In the genomic region with DNA sequence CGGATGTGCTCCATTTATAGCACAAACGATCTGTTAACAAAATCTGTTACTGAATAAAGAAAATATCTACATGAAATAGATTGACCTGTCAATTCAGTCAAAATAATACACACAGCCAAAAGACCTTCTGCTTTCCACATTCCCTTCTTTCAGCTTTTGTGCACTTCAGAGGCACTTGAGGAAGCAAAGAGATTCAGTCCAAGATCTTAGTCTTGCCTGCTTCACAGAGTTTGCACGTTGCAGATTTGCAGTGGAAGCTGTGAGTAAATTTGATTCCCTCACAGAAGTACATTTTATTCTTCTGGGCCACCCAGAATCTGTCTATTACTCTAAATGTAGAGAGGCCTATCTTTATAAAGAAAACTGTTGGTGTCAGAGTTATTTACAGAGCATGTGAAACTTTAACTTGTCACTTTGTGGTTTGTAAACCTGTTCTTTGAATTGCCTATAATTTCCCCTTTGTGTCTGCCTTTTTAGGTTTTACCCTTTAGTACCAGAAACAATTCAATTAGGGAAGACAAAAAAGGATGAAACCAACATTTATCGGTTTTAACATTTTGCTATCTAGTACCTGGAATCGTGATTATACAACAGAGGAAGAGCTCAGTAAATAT, we compare ENCODE assay signal across 9 cellular contexts. TPM values are rescaled to one million over a fixed set of nuclear protein-coding genes. Genes with fewer than 3 reads are reported as not detected.
DNase-seq lines count a peak whose midpoint lies in the region; ATAC-seq and TF ChIP-seq lines count a peak whose summit lies in the region.
"Had no signal": no experiment of that assay in that cellular context is flagged by ENCODE, and none has a peak within 500 bp of the region (broad histone marks: within the 10 kb centered on the region; RNA-seq: fewer than 3 reads in every experiment).

No MANE protein-coding gene starts in this region.

- no TSS peak for BruUV-seq in IMR-90 (replicated peaks; lab: Mats Ljungman, UMichigan)

- H3K18ac ChIP-seq in IMR-90 (ENCODE audit: low read depth, low read length) = no peak overlapping the region

- ATAC-seq in GM18861 (IDR thresholded peaks at IDR 0.05; ENCODE audit: unreplicated experiment) (peak; percentile 84), GM21723 (IDR thresholded peaks at IDR 0.05; ENCODE audit: unreplicated experiment) (peak; percentile 92), IMR-90 (ENCODE audit: low read depth) (no peak)

- no peaks in the 10 kb centered on the region for H3K9me1 ChIP-seq in IMR-90 (ENCODE audit: insufficient read depth, low read length)

- no peak overlapping the region for H3K23ac ChIP-seq in IMR-90 (ENCODE audit: low read depth, low read length)

- no peak overlapping the region for H3K4ac ChIP-seq in IMR-90 (ENCODE audit: low read depth, low read length)

- peak overlapping the region in 1 of 2 experiments; percentile 39; a peak in 2 of 4 replicates for H4K8ac ChIP-seq in IMR-90 (ENCODE audit: low read depth in 2 of 2, low read length in 2 of 2)

- H2AFZ ChIP-seq in IMR-90 (replicated peaks; ENCODE audit: low read length, poor library complexity) = no peak overlapping the region

- H2AK5ac ChIP-seq in IMR-90 (ENCODE audit: low read depth, low read length) = peak overlapping the region; percentile 58

- H4K91ac ChIP-seq in IMR-90 (ENCODE audit: insufficient read depth, low read depth, low read length) = no peak overlapping the region

- dilution Hi-C loops in IMR-90 (cut with HindIII; ENCODE audit: low sequenced_read_pairs, unreplicated experiment) = no loop called here

- H3K4me3 Mint-ChIP-seq in mesothelial cell of epicardium = no peak overlapping the region
- H3K4me3 Mint-ChIP-seq: T-cell had no signal

- H3K36me3 ChIP-seq in IMR-90 (ENCODE audit: control insufficient read depth, insufficient read depth, low read length) = no peaks in the 10 kb centered on the region

- H2BK15ac ChIP-seq in IMR-90 (ENCODE audit: low read depth, low read length) = peak overlapping the region; percentile 78; the same call in 1 of the 3 replicates

- H3K4me1 ChIP-seq in IMR-90 (ENCODE audit: control insufficient read depth, insufficient read depth, low read length) = peaks cover 14% of the 10 kb centered on the region

- H3K36me3 Mint-ChIP-seq in mesothelial cell of epicardium = no peaks in the 10 kb centered on the region
- H3K36me3 Mint-ChIP-seq: T-cell had no signal

- H3K27me3 ChIP-seq in IMR-90 (ENCODE audit: control insufficient read depth, insufficient read depth, low read length) = no peaks in the 10 kb centered on the region

- TF ChIP-seq POLR2A in IMR-90 (IDR thresholded peaks at IDR 0.05; ENCODE audit: low read depth, low read length) = no peak

- TF ChIP-seq CTCF in IMR-90 (conservative IDR thresholded peaks at IDR 0.05; ENCODE audit: low read depth, low read length) (no peak), mesothelial cell of epicardium (IDR thresholded peaks at IDR 0.05; ENCODE audit: unreplicated experiment) (no peak)

- no peaks in the 10 kb centered on the region for H3K9me3 Mint-ChIP-seq in mesothelial cell of epicardium
- H3K9me3 Mint-ChIP-seq: T-cell had no signal

- no peaks in the 10 kb centered on the region for H4K20me1 ChIP-seq in IMR-90 (ENCODE audit: insufficient read depth, low read length)

- H4K5ac ChIP-seq in IMR-90 (ENCODE audit: low read depth, low read length) = no peak overlapping the region; the same call in 1 of the 2 replicates

- no peak overlapping the region for H3K4me2 ChIP-seq in IMR-90 (ENCODE audit: low read depth, low read length)

- no peak overlapping the region for H2BK20ac ChIP-seq in IMR-90 (ENCODE audit: low read depth, low read length)

- peak overlapping the region; percentile 13 for H3K27ac Mint-ChIP-seq in mesothelial cell of epicardium

- in situ Hi-C loops in IMR-90 (cut with MboI; ENCODE audit: low sequenced_read_pairs) = no loop called here

- DNase-seq in IMR-90 (no peak), mesothelial cell of epicardium (ENCODE audit: low spot score in 2 of 2, unreplicated experiment in 2 of 2) (no peak), AG08396 (ENCODE audit: low spot score) (no peak), head of caudate nucleus (no peak), H4 (ENCODE audit: low spot score) (no peak)
- DNase-seq in NK-92 treated with Interleukin-12 subunit alpha and Interleukin-12 subunit beta, amount 100 ng/mL, for 24 hours (lab: John Stamatoyannopoulos, UW) = no peak
- DNase-seq: T-cell had no signal

- no peaks in the 10 kb centered on the region for H3K9me3 ChIP-seq in IMR-90 (ENCODE audit: control insufficient read depth, insufficient read depth, low read length)

- H2AK9ac ChIP-seq in IMR-90 (replicated peaks; ENCODE audit: low read depth, low read length, poor library complexity) = no peak overlapping the region

- no peak overlapping the region for H3K56ac ChIP-seq in IMR-90 (ENCODE audit: extremely low read depth, insufficient read depth, low read length)

- H3K27ac ChIP-seq in IMR-90 (ENCODE audit: insufficient read depth, low read length) = no peak overlapping the region

- peaks cover 28% of the 10 kb centered on the region for H3K4me1 Mint-ChIP-seq in mesothelial cell of epicardium

- H2BK120ac ChIP-seq in IMR-90 (ENCODE audit: low read depth, low read length) = no peak overlapping the region

- no peak overlapping the region for H2BK5ac ChIP-seq in IMR-90 (ENCODE audit: low read depth, low read length, poor library complexity, severe bottlenecking)

- CTCF ChIA-PET in IMR-90 (lab: Yijun Ruan, JAX) = no interaction called here

- no peaks in the 10 kb centered on the region for H3K79me1 ChIP-seq in IMR-90 (ENCODE audit: low read depth in 1 of 2, low read length in 2 of 2)

- no peak overlapping the region for H3K9ac ChIP-seq in IMR-90 (ENCODE audit: low read depth, low read length)

- H3K27me3 Mint-ChIP-seq in mesothelial cell of epicardium (ENCODE audit: low read depth) = no peaks in the 10 kb centered on the region
- H3K27me3 Mint-ChIP-seq: T-cell had no signal

- POLR2A ChIA-PET in IMR-90 (lab: Charles Lee; ENCODE audit: unreplicated experiment) = no interaction called here

- H3K14ac ChIP-seq in IMR-90 (replicated peaks; ENCODE audit: low read depth, low read length) = no peak overlapping the region

- 100% methylated on average over 1 of the region's 5 CpGs; no CpG with 5 or more reads in 1 of the 2 experiments for WGBS in IMR-90 (ENCODE audit: extremely low coverage in 2 of 2, insufficient read length in 1 of 2), 2 experiments

- no peak overlapping the region for H3K4me3 ChIP-seq in IMR-90 (ENCODE audit: insufficient read depth, low read depth, low read length)

- TF ChIP-seq RAD21 in IMR-90 (IDR thresholded peaks at IDR 0.05; ENCODE audit: low read length) = no peak

- intact Hi-C loops in IMR-90 (cut with micrococcal nuclease) = no loop called here
- intact Hi-C loops in head of caudate nucleus (cut with DNase I) = no loop called here

TF ChIP-seq in IMR-90, 13 proteins besides CTCF, POLR2A, EP300 and RAD21:
- no peak for TF ChIP-seq CHD1 (IDR thresholded peaks at IDR 0.05; ENCODE audit: low read depth, low read length)
- no peak for TF ChIP-seq MAZ (IDR thresholded peaks at IDR 0.05; ENCODE audit: borderline replicate concordance, low read depth, low read length)
TF ChIP-seq in IMR-90: peak in this region for 0.

RNA-seq across cellular contexts. Expression of a gene that starts 15.5 kb away (rescaled TPM):
- 1.4 and 1.9 TPM in 2 replicates for total RNA-seq in IMR-90 (2012; rRNA removed)
- polyA plus RNA-seq in IMR-90 (2012; rRNA removed) = 2.2 and 2.6 TPM in 2 replicates
- polyA plus RNA-seq in IMR-90 (2012; cell fraction: cytosol; rRNA removed) = 2.7 and 2.9 TPM in 2 replicates
- polyA plus RNA-seq in IMR-90 (2012; cell fraction: nucleus; rRNA removed; ENCODE audit: low replicate concordance) = 1.8 and 3.7 TPM in 2 replicates
- 39.1 to 42.0 TPM (median 41.8 TPM) in 3 replicates for total RNA-seq in mesothelial cell of epicardium
- 1.3 and 2.6 TPM in 2 replicates for total RNA-seq in H4 (2014; rRNA removed; shearing (Covaris generic))

Comparison
In these comparisons a context has a peak if more than half of its experiments do, and no peak if none do; other contexts are left out.
1. RNA of a gene that starts 15.5 kb away (total RNA-seq): 39.1 to 42.0 TPM in mesothelial cell of epicardium; 1.4 to 1.9 TPM in IMR-90 and 1.3 to 2.6 TPM in H4; every median in the first group is over 10 times any median in the second.